In the genomic region with DNA sequence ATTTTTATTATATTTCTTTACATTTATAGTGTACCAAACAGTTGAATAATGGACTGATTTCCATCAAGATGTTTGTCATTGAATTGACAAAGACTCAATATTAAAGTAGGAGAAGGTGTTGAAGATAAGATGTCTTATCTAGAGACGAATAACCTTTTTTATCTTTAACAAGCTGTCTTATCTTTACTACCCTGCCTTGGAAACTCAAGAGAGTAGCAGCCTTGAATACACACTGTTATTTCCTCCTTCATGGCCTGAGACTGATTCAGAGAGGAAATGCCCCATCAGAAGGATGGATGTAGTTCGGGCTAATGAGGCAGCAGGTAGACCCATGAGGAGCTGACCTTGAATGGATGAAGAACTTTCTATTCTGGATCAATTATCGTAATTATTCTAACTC, we compare ENCODE assay signal across 10 cellular contexts.
"Had no signal": no experiment of that assay in that cellular context is flagged by ENCODE, and none has a peak within 500 bp of the region (broad histone marks: within the 10 kb centered on the region; RNA-seq: fewer than 3 reads in every experiment).

No MANE protein-coding gene starts in this region.

- H3K9me3 ChIP-seq: HAP-1 had no signal

- H3K4me3 Mint-ChIP-seq: HFFc6 had no signal

- FAIRE-seq: HepG2, K562 had no signal

- H3K27ac ChIP-seq: GM23248, HL-60 had no signal

- H3K36me3 ChIP-seq: HAP-1 had no signal

- ATAC-seq: HCT116, HepG2, K562 had no signal

- H3K27ac Mint-ChIP-seq: HFFc6 had no signal

- H2AFZ ChIP-seq: GM23248 had no signal

- H3K9ac ChIP-seq: GM23248 had no signal

- H3K9me3 Mint-ChIP-seq: HFFc6 had no signal

- H3K4me3 ChIP-seq: GM23248, HAP-1, K562 had no signal

- DNase-seq: GM23248, GOT3, H7, HFFc6, KG1 had no signal
